ENCODE assay signal across 8 cellular contexts in genomic region chr2:65367517-65367916, GRCh38.
DNase-seq lines count a peak whose midpoint lies in the region; ATAC-seq and TF ChIP-seq lines count a peak whose summit lies in the region.

No MANE protein-coding gene starts in this region.

- H3K4me2 ChIP-seq in PC-3 (ENCODE audit: low read length), result peak overlapping the region; percentile 55

- peaks cover 88% of the 10 kb centered on the region for H3K79me2 ChIP-seq in PC-3 (ENCODE audit: low read length)

- DNase-seq in GM03348 (ENCODE audit: low spot score) (peak; percentile 77), PC-3 (peak; percentile 98), sigmoid colon (peak; percentile 72), foreskin melanocyte (no peak), NCI-H2029 (lab: John Stamatoyannopoulos, UW) (no peak)

- no peak overlapping the region for H2AFZ ChIP-seq in PC-3 (ENCODE audit: low read length)

- H3F3A ChIP-seq in PC-3 (ENCODE audit: low read length, unreplicated experiment), result peaks cover 14% of the 10 kb centered on the region

- H3K27me3 ChIP-seq in PC-3 (ENCODE audit: low read length), result no peaks in the 10 kb centered on the region
- no peaks in the 10 kb centered on the region for H3K27me3 ChIP-seq in sigmoid colon

- no peak for TF ChIP-seq POLR2A in sigmoid colon (IDR thresholded peaks at IDR 0.05)

- H3K27ac ChIP-seq in PC-3 (ENCODE audit: low read length), result peak overlapping the region; percentile 98
- H3K27ac ChIP-seq in sigmoid colon, result peak overlapping the region in 3 of 4 donors; percentile 20 to 60 (median 38)

- TF ChIP-seq CTCF in PC-3 (conservative IDR thresholded peaks at IDR 0.05; ENCODE audit: low read depth, low read length), result no peak
- no peak for TF ChIP-seq CTCF in sigmoid colon (IDR thresholded peaks at IDR 0.05)

- no peaks in the 10 kb centered on the region for H3K9me2 ChIP-seq in PC-3 (replicated peaks; ENCODE audit: low read length)

- BruUV-seq in PC-3 (replicated peaks; lab: Mats Ljungman, UMichigan), result no TSS peak

- POLR2A ChIA-PET in PC-3 (lab: Charles Lee; ENCODE audit: unreplicated experiment), result interaction anchor here (0.6 to 1.9 kb wide), 9 partner anchors 13 to 104 kb away, joined by 3 to 9 read pairs (median 3); no protein-coding TSS in a partner anchor

- H3K36me3 ChIP-seq in PC-3 (ENCODE audit: low read depth, low read length), result no peaks in the 10 kb centered on the region
- H3K36me3 ChIP-seq in sigmoid colon, result no peaks in the 10 kb centered on the region

- H3K4me3 ChIP-seq in PC-3 (ENCODE audit: low read length) (no peak overlapping the region), sigmoid colon (no peak overlapping the region)

- WGBS in sigmoid colon, 2 donors, result 42 to 64% methylated on average over 4 of the region's 4 CpGs

- ATAC-seq in PC-3 (peak; percentile 78), esophagus mucosa (peak; percentile 94), HG03196 (IDR thresholded peaks at IDR 0.05; ENCODE audit: unreplicated experiment) (no peak)
- no peak for ATAC-seq in activated CD4-positive, CD25-positive, alpha-beta regulatory T cell treated with anti-CD3 and anti-CD28 coated beads, Interleukin-2, amount 50 U/mL, for 24 hours

- peaks cover 11% of the 10 kb centered on the region for H4K20me1 ChIP-seq in PC-3 (ENCODE audit: low read length)

- H3K9ac ChIP-seq in PC-3 (ENCODE audit: low read length), result peak overlapping the region; percentile 86

- H3K9me3 ChIP-seq in PC-3 (ENCODE audit: low read length), result no peaks in the 10 kb centered on the region
- no peaks in the 10 kb centered on the region for H3K9me3 ChIP-seq in sigmoid colon

- no peak for TF ChIP-seq EP300 in sigmoid colon (IDR thresholded peaks at IDR 0.05)

- CTCF ChIA-PET in PC-3 (lab: Charles Lee), result interaction anchor here (0.7 to 1.4 kb wide), 3 partner anchors 15 to 57 kb away, joined by 3 to 5 read pairs (median 4); no protein-coding TSS in a partner anchor

- intact Hi-C loops in PC-3 (cut with micrococcal nuclease) (loop anchor here (1.0 to 10.0 kb wide), 5 partner anchors 10 to 69 kb away; partner anchors contain the start of gene SPRED2), sigmoid colon (cut with DNase I) (no loop called here)

- H3K4me1 ChIP-seq in PC-3 (ENCODE audit: insufficient read depth, low read length) (peaks cover 72% of the 10 kb centered on the region), sigmoid colon (peaks cover 0 to 35% (median 27%) of the 10 kb centered on the region in 4 donors)

Comparison
In these comparisons a context has a peak if more than half of its experiments do, and no peak if none do; other contexts are left out.
1. DNase-seq: peak in GM03348 (single experiment), PC-3 (single experiment) and sigmoid colon (single experiment); none in foreskin melanocyte (single experiment) and NCI-H2029 (single experiment).
2. ATAC-seq: peak in PC-3 (single experiment) and esophagus mucosa (single experiment); none in HG03196 (single experiment) and activated CD4-positive, CD25-positive, alpha-beta regulatory T cell treated with anti-CD3 and anti-CD28 coated beads, Interleukin-2, amount 50 U/mL, for 24 hours (0 of 2).